In the genomic region with DNA sequence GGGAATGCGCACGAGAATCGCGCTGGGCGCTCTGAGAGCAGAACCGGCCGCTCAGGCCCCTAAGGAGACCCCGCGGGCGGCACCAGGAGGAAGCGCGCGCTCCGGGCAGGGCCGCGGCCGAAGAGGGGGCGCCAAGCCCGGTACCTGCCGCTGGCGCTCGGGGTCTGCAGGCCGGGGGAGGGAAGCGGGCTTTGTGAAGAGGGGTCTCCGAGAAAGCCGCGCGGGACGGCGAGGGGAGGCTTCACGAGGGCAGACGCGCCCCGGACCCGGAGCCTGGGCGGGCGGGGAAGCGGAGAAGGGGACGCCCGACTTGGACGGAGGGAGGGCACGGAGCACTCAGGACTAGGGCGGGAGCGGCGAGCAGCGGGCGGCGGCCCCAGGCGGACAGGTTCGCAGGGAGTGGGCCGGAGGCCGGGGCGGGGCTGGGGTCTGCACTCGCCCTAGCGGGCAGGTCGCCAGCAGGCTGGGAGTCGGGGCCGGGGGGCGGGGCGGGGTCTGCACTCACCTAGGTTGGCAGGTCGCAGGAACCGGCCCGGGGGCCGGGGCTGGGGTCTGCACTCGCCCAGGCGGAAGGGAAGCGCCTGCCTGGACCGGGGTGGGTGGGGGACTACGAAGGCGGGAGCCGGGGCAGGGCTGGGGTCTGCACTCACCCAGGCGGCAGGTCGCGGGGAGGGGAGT, we compare ENCODE assay signal across 8 cellular contexts. TPM values are rescaled to one million over a fixed set of nuclear protein-coding genes. Genes with fewer than 3 reads are reported as not detected.
DNase-seq lines count a peak whose midpoint lies in the region; TF ChIP-seq lines count a peak whose summit lies in the region.

No MANE protein-coding gene starts in this region.

- BruUV-seq in OCI-LY7 (replicated peaks; lab: Mats Ljungman, UMichigan) = no TSS peak

- peak overlapping the region; percentile 96 for H3K4me3 Mint-ChIP-seq in activated naive CD4-positive, alpha-beta T cell treated with anti-CD3 and anti-CD28 coated beads, Interleukin-2, amount 10 ng/mL, durations not matched to agents 7 days and 5 days
- peak overlapping the region; percentile 94 for H3K4me3 Mint-ChIP-seq in stimulated activated naive CD8-positive, alpha-beta T cell treated with anti-CD3 and anti-CD28 coated beads, Interleukin-15, Interleukin-2, amounts not matched to agents 100 ng/mL and 50 ng/mL, for 24 hours

- TF ChIP-seq CTCF in OCI-LY7 (conservative IDR thresholded peaks at IDR 0.05; ENCODE audit: low read length) = peak; percentile 26; the same call in 1 of the 2 replicates

- peaks cover 23% of the 10 kb centered on the region; the same call in 1 of the 2 replicates for H3K79me2 ChIP-seq in OCI-LY7 (ENCODE audit: insufficient read depth, low read depth, low read length)

- DNase-seq in activated naive CD4-positive, alpha-beta T cell treated with anti-CD3 and anti-CD28 coated beads, Interleukin-2, amount 10 ng/mL, durations not matched to agents 7 days and 5 days = peak; percentile 59
- no peak for DNase-seq in activated naive CD4-positive, alpha-beta T cell treated with anti-CD3 and anti-CD28 coated beads, Interleukin-2, amount 50 U/mL, for 16 hours
- peak; percentile 47 for DNase-seq in OCI-LY7 (ENCODE audit: low spot score)
- peak in 6 of 61 donors; percentile 17 to 76 (median 56) for DNase-seq in caudate nucleus (lab: John Stamatoyannopoulos, UW)
- no peak for DNase-seq in SW480 (ENCODE audit: low spot score)
- no peak for DNase-seq in DMS153 (lab: John Stamatoyannopoulos, UW)

- peaks cover 9% of the 10 kb centered on the region for H3K27me3 Mint-ChIP-seq in activated naive CD4-positive, alpha-beta T cell treated with anti-CD3 and anti-CD28 coated beads, Interleukin-2, amount 10 ng/mL, durations not matched to agents 7 days and 5 days
- no peaks in the 10 kb centered on the region for H3K27me3 Mint-ChIP-seq in stimulated activated naive CD8-positive, alpha-beta T cell treated with anti-CD3 and anti-CD28 coated beads, Interleukin-15, Interleukin-2, amounts not matched to agents 100 ng/mL and 50 ng/mL, for 24 hours

- peak overlapping the region; percentile 95 for H3K27ac Mint-ChIP-seq in activated naive CD4-positive, alpha-beta T cell treated with anti-CD3 and anti-CD28 coated beads, Interleukin-2, amount 10 ng/mL, durations not matched to agents 7 days and 5 days
- peak overlapping the region; percentile 87 for H3K27ac Mint-ChIP-seq in stimulated activated naive CD8-positive, alpha-beta T cell treated with anti-CD3 and anti-CD28 coated beads, Interleukin-15, Interleukin-2, amounts not matched to agents 100 ng/mL and 50 ng/mL, for 24 hours

- peaks cover 11% of the 10 kb centered on the region for H4K20me1 ChIP-seq in OCI-LY7 (ENCODE audit: insufficient read depth, low read length)

- peaks cover 52% of the 10 kb centered on the region for H3K4me1 Mint-ChIP-seq in activated naive CD4-positive, alpha-beta T cell treated with anti-CD3 and anti-CD28 coated beads, Interleukin-2, amount 10 ng/mL, durations not matched to agents 7 days and 5 days
- peaks cover 54% of the 10 kb centered on the region for H3K4me1 Mint-ChIP-seq in stimulated activated naive CD8-positive, alpha-beta T cell treated with anti-CD3 and anti-CD28 coated beads, Interleukin-15, Interleukin-2, amounts not matched to agents 100 ng/mL and 50 ng/mL, for 24 hours (ENCODE audit: low read depth)

- no peaks in the 10 kb centered on the region for H3K9me3 ChIP-seq in OCI-LY7 (ENCODE audit: low read length)

- H3K9me3 Mint-ChIP-seq in activated naive CD4-positive, alpha-beta T cell treated with anti-CD3 and anti-CD28 coated beads, Interleukin-2, amount 10 ng/mL, durations not matched to agents 7 days and 5 days = no peaks in the 10 kb centered on the region
- no peaks in the 10 kb centered on the region for H3K9me3 Mint-ChIP-seq in stimulated activated naive CD8-positive, alpha-beta T cell treated with anti-CD3 and anti-CD28 coated beads, Interleukin-15, Interleukin-2, amounts not matched to agents 100 ng/mL and 50 ng/mL, for 24 hours

- H2AFZ ChIP-seq in OCI-LY7 (ENCODE audit: low read length) = peak overlapping the region; percentile 48; the same call in 1 of the 2 replicates

- POLR2A ChIA-PET in OCI-LY7 (lab: Charles Lee) = interaction anchor here (0.6 to 1.4 kb wide), 2 partner anchors 8 to 133 kb away, joined by 4 read pairs; no protein-coding TSS in a partner anchor

- H3K4me3 ChIP-seq in OCI-LY7 (ENCODE audit: low read depth, low read length, poor library complexity, severe bottlenecking) = peak overlapping the region; percentile 87

- peaks cover 25% of the 10 kb centered on the region for H3K36me3 Mint-ChIP-seq in activated naive CD4-positive, alpha-beta T cell treated with anti-CD3 and anti-CD28 coated beads, Interleukin-2, amount 10 ng/mL, durations not matched to agents 7 days and 5 days
- peaks cover 16% of the 10 kb centered on the region for H3K36me3 Mint-ChIP-seq in stimulated activated naive CD8-positive, alpha-beta T cell treated with anti-CD3 and anti-CD28 coated beads, Interleukin-15, Interleukin-2, amounts not matched to agents 100 ng/mL and 50 ng/mL, for 24 hours (ENCODE audit: low read depth)

- no peaks in the 10 kb centered on the region for H3K27me3 ChIP-seq in layer of hippocampus (ENCODE audit: control insufficient read depth, insufficient read depth, low read length)

- no peaks in the 10 kb centered on the region for H3K9me2 ChIP-seq in OCI-LY7 (ENCODE audit: insufficient read depth, low read length)

- H3K36me3 ChIP-seq in OCI-LY7 (ENCODE audit: insufficient read depth, low read length) = no peaks in the 10 kb centered on the region

- peak overlapping the region; percentile 83 for H3K4me2 ChIP-seq in OCI-LY7 (ENCODE audit: low read length)

- H3K27ac ChIP-seq in OCI-LY7 (ENCODE audit: low read depth, low read length, poor library complexity, severe bottlenecking) (peak overlapping the region; percentile 54), caudate nucleus (ENCODE audit: low read depth, low read length) (peak overlapping the region; percentile 92), layer of hippocampus (ENCODE audit: low read depth, low read length) (peak overlapping the region; percentile 97)

- intact Hi-C loops in OCI-LY7 (cut with micrococcal nuclease; ENCODE audit: unreplicated experiment) = loop anchor here (1.0 kb wide), 2 partner anchors 28 to 124 kb away; partner anchors contain the start of genes DYNC2I1 and NCAPG2

- H3K4me1 ChIP-seq in OCI-LY7 (ENCODE audit: insufficient read depth, low read length, poor library complexity, severe bottlenecking) = peaks cover 20% of the 10 kb centered on the region

- CTCF ChIA-PET in activated naive CD4-positive, alpha-beta T cell treated with anti-CD3 and anti-CD28 coated beads, Interleukin-2, amount 10 ng/mL, durations not matched to agents 7 days and 5 days (lab: Charles Lee) = interaction anchor here (0.7 to 1.6 kb wide), 2 partner anchors 17 kb away, joined by 3 to 5 read pairs; no protein-coding TSS in a partner anchor
- CTCF ChIA-PET in OCI-LY7 (lab: Charles Lee; ENCODE audit: unreplicated experiment) = interaction anchor here (0.9 kb wide), 1 partner anchor 32 kb away, joined by 3 read pairs; no protein-coding TSS in a partner anchor

RNA-seq across cellular contexts. Expression of gene ESYT2, which starts 0.8 kb away (rescaled TPM):
- total RNA-seq in OCI-LY7 (2014; rRNA removed; shearing (Covaris generic)) = 30.5 and 33.7 TPM in 2 replicates
- total RNA-seq in OCI-LY7 (2022) = 24.2 and 25.7 TPM in 2 replicates

RNA-seq across cellular contexts. Expression of gene DYNC2I1, which starts 27.9 kb away (rescaled TPM):
- 5.6 and 17.1 TPM in 2 replicates for total RNA-seq in OCI-LY7 (2014; rRNA removed; shearing (Covaris generic))
- total RNA-seq in OCI-LY7 (2022) = 12.0 TPM in 2 replicates

Comparison
In these comparisons a context has a peak if more than half of its experiments do, and no peak if none do; other contexts are left out.
1. DNase-seq: peak in activated naive CD4-positive, alpha-beta T cell treated with anti-CD3 and anti-CD28 coated beads, Interleukin-2, amount 10 ng/mL, durations not matched to agents 7 days and 5 days (single experiment) and OCI-LY7 (single experiment); none in activated naive CD4-positive, alpha-beta T cell treated with anti-CD3 and anti-CD28 coated beads, Interleukin-2, amount 50 U/mL, for 16 hours (single experiment), SW480 (single experiment) and DMS153 (single experiment).
2. Peak in every context shown above with its lines, with median percentiles within 50 percentile points of each other: H3K27ac ChIP-seq.